8 cellular contexts compared by ENCODE assay signal in the genomic region with DNA sequence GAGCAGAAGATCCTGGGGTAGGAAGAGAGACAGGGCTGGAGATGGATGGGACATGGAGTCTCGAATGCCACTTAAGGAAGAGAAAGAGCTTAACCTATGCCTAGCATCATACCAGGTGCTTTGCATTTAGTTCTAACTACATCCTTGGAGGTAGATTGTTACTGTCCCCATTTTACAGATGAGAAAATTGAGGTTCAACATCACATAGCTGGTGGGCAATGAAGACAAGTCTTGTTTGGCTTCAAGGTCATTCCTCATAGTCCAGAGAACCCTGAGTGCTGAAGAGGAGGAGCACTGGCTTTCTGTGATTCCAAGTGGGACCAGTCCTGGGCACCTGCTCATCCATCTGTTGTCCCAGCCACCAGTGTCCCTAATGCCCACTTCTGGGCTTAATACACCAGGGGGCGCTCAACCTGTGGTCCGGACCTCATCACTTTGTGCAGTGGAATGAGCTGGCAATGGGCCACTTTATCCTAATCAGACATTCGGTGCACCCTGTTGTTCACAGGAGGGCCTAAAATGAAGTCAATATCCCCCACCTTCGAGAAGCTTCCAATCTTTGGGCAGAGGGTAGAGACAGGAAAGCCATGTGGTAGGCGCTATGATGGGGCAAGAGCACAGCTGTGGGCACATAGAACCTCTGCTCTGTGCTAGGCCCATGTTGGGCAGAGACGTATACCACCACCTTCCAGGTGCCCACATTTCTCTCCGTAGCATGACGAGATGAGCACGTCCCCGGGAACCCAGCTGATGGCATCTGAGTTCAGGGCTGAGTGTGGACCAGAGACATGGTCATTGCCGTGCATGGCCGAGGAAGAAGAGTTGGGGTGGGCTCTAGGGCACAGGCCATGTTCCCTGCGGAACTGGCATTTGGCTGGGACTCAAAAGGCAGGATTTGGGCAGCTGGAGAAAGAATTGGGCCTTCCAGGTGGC.
DNase-seq lines count a peak whose midpoint lies in the region; ATAC-seq lines count a peak whose summit lies in the region.

No MANE protein-coding gene starts in this region.

- peak; percentile 24 for DNase-seq in SIG-M5 treated with dmso at 0.1 percent for 504 hours (lab: John Stamatoyannopoulos, UW; ENCODE audit: unreplicated experiment)
- no peak for DNase-seq in SIG-M5 (lab: John Stamatoyannopoulos, UW)
- peak; percentile 28 for DNase-seq in NCI-H226
- peak; percentile 75 for DNase-seq in activated T-cell treated with anti-CD3 and anti-CD28 coated beads, Interleukin-2, amount 50 U/mL, for 48 hours
- DNase-seq in glomerular visceral epithelial cell (ENCODE audit: extremely low spot score): peak; percentile 40
- DNase-seq in stimulated activated CD4-positive, alpha-beta T cell treated with anti-CD3 and anti-CD28 coated beads, Interleukin-4, amount 100 ng/mL, for 24 hours: peak; percentile 56

- no peak for ATAC-seq in GM21786 (IDR thresholded peaks at IDR 0.05; ENCODE audit: unreplicated experiment)
- ATAC-seq in HG02840 (IDR thresholded peaks at IDR 0.05; ENCODE audit: low FRiP score, unreplicated experiment): no peak
